20 cellular contexts compared by ENCODE assay signal in genomic region chr4:82661601-82662000, GRCh38.
"Had no signal": no experiment of that assay in that cellular context is flagged by ENCODE, and none has a peak within 500 bp of the region (broad histone marks: within the 10 kb centered on the region; RNA-seq: fewer than 3 reads in every experiment).

No MANE protein-coding gene starts in this region.

- H3K4me1 ChIP-seq: left lung, spleen, vagina had no signal

- H3K27me3 ChIP-seq: left lung, spleen, vagina had no signal

- DNase-seq: activated CD4-positive, alpha-beta T cell treated with anti-CD3 and anti-CD28 coated beads, Interleukin-2, amount 10 ng/mL, durations not matched to agents 7 days and 5 days; activated CD4-positive, CD25-positive, alpha-beta regulatory T cell treated with anti-CD3 and anti-CD28 coated beads, Interleukin-2, amount 50 U/mL, for 72 hours; activated CD8-positive, alpha-beta memory T cell treated with anti-CD3 and anti-CD28 coated beads, Interleukin-2, amount 10 ng/mL, durations not matched to agents 7 days and 5 days; activated CD8-positive, alpha-beta T cell treated with anti-CD3 and anti-CD28 coated beads for 36 hours; activated gamma-delta T cell; activated naive CD4-positive, alpha-beta T cell treated with anti-CD3 and anti-CD28 coated beads, Interleukin-2, amount 50 U/mL, for 16 hours; activated naive CD8-positive, alpha-beta T cell treated with anti-CD3 and anti-CD28 coated beads, Interleukin-2, amount 50 U/mL, for 24 hours; anterior cingulate cortex; effector CD4-positive, alpha-beta T cell; erythroblast; foreskin fibroblast; immature natural killer cell; left lung; natural killer cell; spleen; stimulated activated CD4-positive, alpha-beta T cell treated with anti-CD3 and anti-CD28 coated beads, Interleukin-4, amount 100 ng/mL, for 1 hour; stimulated activated naive CD4-positive, alpha-beta T cell; WERI-Rb-1 had no signal

- ATAC-seq: activated CD8-positive, alpha-beta memory T cell treated with anti-CD3 and anti-CD28 coated beads, Interleukin-2, amount 10 ng/mL, durations not matched to agents 7 days and 5 days; activated CD8-positive, alpha-beta T cell treated with anti-CD3 and anti-CD28 coated beads for 36 hours; activated naive CD8-positive, alpha-beta T cell treated with anti-CD3 and anti-CD28 coated beads, Interleukin-2, amount 50 U/mL, for 24 hours; left lung; natural killer cell had no signal

- H3K9me3 ChIP-seq: left lung, thoracic aorta, vagina had no signal

- H3K4me3 ChIP-seq: left lung, spleen, thoracic aorta, vagina had no signal

- H3K27ac ChIP-seq: left lung, spleen, thoracic aorta, vagina, WERI-Rb-1 had no signal

- H3K36me3 ChIP-seq: left lung, spleen, thoracic aorta, vagina had no signal
